In the genomic region with DNA sequence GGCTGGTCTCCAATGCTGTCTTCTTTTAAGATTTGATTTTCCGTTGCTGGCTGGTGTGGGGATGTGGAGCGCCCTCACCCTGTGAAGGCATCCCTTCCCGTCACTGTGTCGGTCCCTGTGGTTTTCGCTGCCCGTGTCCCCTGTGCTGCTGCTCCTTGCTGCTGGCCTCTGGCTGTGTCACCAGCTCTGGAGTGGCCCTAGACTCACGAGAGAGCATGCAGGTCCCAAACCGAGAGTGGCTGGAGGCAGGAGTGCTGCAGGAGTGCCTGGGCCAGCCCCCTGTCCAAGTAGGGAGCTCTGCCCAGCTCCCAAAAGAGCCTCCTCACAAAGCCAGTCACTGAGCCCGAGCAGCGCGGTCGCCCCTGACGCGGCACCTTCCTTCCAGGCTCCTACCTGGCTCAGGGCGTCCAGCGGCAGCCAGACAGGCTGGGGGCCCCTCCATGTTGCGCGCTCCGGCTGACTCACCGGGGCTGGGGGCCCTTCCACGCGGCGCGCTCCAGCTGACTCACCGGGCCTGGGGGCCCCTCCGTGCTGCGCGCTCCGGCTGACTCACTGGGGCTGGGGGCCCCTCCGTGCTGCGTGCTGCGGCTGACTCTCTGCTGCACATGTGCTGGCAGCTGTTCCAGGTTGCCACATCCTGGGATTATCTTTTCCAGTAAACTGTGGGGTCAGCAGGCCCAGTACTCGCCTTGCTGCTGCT, we compare ENCODE assay signal across 8 cellular contexts.
DNase-seq lines count a peak whose midpoint lies in the region; ATAC-seq and TF ChIP-seq lines count a peak whose summit lies in the region.

No MANE protein-coding gene starts in this region.

- CTCF ChIA-PET in RWPE1 (lab: Yijun Ruan, JAX), result no interaction called here

- peak in 1 of 2 experiments; percentile 18; a peak in 1 of 4 replicates for TF ChIP-seq CTCF in GM23338 (conservative IDR thresholded peaks at IDR 0.05; ENCODE audit: low read depth in 2 of 2)
- TF ChIP-seq CTCF in RWPE1 (conservative IDR thresholded peaks at IDR 0.05; ENCODE audit: low read depth), result no peak
- TF ChIP-seq CTCF in foreskin fibroblast (IDR thresholded peaks at IDR 0.05; ENCODE audit: low read depth, low read length), result no peak
- TF ChIP-seq CTCF in retinal pigment epithelial cell (conservative IDR thresholded peaks at IDR 0.05; ENCODE audit: low read depth, low read length), result no peak

- H3K27ac ChIP-seq in GM23338 (ENCODE audit: low read depth), result no peak overlapping the region
- peak overlapping the region; percentile 92 for H3K27ac ChIP-seq in RWPE1

- H3K4me3 Mint-ChIP-seq in GM23338, result no peak overlapping the region
- H3K4me3 Mint-ChIP-seq in stimulated activated naive B cell treated with anti-CD40 and anti-IgM and Interleukin-4, amounts not matched to agents 10 μg/mL and 1 μg/mL and 100 μg/mL, for 72 hours, result no peak overlapping the region
- H3K4me3 Mint-ChIP-seq in activated T-helper 2 cell treated with anti-CD3 and anti-CD28 coated beads, Interferon-gamma antibody, Interleukin-2, Interleukin-4, amounts not matched to agents 10 μg/mL and 5 μg/mL and 100 μg/mL, durations not matched to agents 14 hours and 24 hours and 36 hours (ENCODE audit: low read depth), result no peak overlapping the region

- ATAC-seq in GM23338, result peak; percentile 40
- ATAC-seq in stimulated activated naive B cell treated with anti-CD40 and anti-IgM and Interleukin-4, amounts not matched to agents 10 μg/mL and 1 μg/mL and 100 μg/mL, for 72 hours (replicated peaks), result no peak

- H3K4me1 Mint-ChIP-seq in GM23338, result peaks cover 2% of the 10 kb centered on the region; the same call in 1 of the 3 replicates
- H3K4me1 Mint-ChIP-seq in stimulated activated naive B cell treated with anti-CD40 and anti-IgM and Interleukin-4, amounts not matched to agents 10 μg/mL and 1 μg/mL and 100 μg/mL, for 72 hours, result no peaks in the 10 kb centered on the region
- no peaks in the 10 kb centered on the region for H3K4me1 Mint-ChIP-seq in activated T-helper 2 cell treated with anti-CD3 and anti-CD28 coated beads, Interferon-gamma antibody, Interleukin-2, Interleukin-4, amounts not matched to agents 10 μg/mL and 5 μg/mL and 100 μg/mL, durations not matched to agents 14 hours and 24 hours and 36 hours (ENCODE audit: low read depth)

- H3F3A ChIP-seq in GM23338 (replicated peaks; ENCODE audit: low read depth), result no peaks in the 10 kb centered on the region

- no peaks in the 10 kb centered on the region for H3K9me2 ChIP-seq in GM23338 (ENCODE audit: insufficient read depth)

- intact Hi-C loops in activated T-helper 2 cell treated with anti-CD3 and anti-CD28 coated beads, Interferon-gamma antibody, Interleukin-2, Interleukin-4, amounts not matched to agents 10 μg/mL and 5 μg/mL and 100 μg/mL, durations not matched to agents 14 hours and 24 hours and 36 hours (cut with micrococcal nuclease), result no loop called here

- no peaks in the 10 kb centered on the region for H3K4me1 ChIP-seq in GM23338 (ENCODE audit: insufficient read depth)

- no peak for DNase-seq in GM23338 (ENCODE audit: low spot score)
- DNase-seq in RWPE1 (ENCODE audit: low spot score), result peak; percentile 94
- peak; percentile 99 for DNase-seq in foreskin fibroblast
- peak; percentile 91 for DNase-seq in retinal pigment epithelial cell (ENCODE audit: low read depth)
- DNase-seq in hypothalamus (lab: John Stamatoyannopoulos, UW), result no peak
- DNase-seq in stimulated activated naive B cell treated with anti-CD40 and anti-IgM and Interleukin-4, amounts not matched to agents 10 μg/mL and 1 μg/mL and 100 μg/mL, for 72 hours, result no peak
- DNase-seq in DMS 273 treated with DMSO at 0.1 percent for 48 hours (lab: John Stamatoyannopoulos, UW), result no peak
- DNase-seq in activated T-helper 2 cell treated with anti-CD3 and anti-CD28 coated beads, Interferon-gamma antibody, Interleukin-2, Interleukin-4, amounts not matched to agents 10 μg/mL and 5 μg/mL and 100 μg/mL, durations not matched to agents 14 hours and 24 hours and 36 hours (ENCODE audit: low spot score), result no peak

- H3K4me3 ChIP-seq in GM23338 (no peak overlapping the region), foreskin fibroblast (ENCODE audit: low read depth in 1 of 2, low read length in 2 of 2) (peak overlapping the region; percentile 27 to 51), retinal pigment epithelial cell (ENCODE audit: low read length) (peak overlapping the region; percentile 22)

- H3K27me3 ChIP-seq in GM23338 (ENCODE audit: insufficient read depth), result no peaks in the 10 kb centered on the region

- no peaks in the 10 kb centered on the region for H4K20me1 ChIP-seq in GM23338 (replicated peaks; ENCODE audit: insufficient read depth)

- H3K27ac Mint-ChIP-seq in GM23338, result no peak overlapping the region
- H3K27ac Mint-ChIP-seq in stimulated activated naive B cell treated with anti-CD40 and anti-IgM and Interleukin-4, amounts not matched to agents 10 μg/mL and 1 μg/mL and 100 μg/mL, for 72 hours, result no peak overlapping the region
- H3K27ac Mint-ChIP-seq in activated T-helper 2 cell treated with anti-CD3 and anti-CD28 coated beads, Interferon-gamma antibody, Interleukin-2, Interleukin-4, amounts not matched to agents 10 μg/mL and 5 μg/mL and 100 μg/mL, durations not matched to agents 14 hours and 24 hours and 36 hours, result no peak overlapping the region

- no peaks in the 10 kb centered on the region for H3K36me3 ChIP-seq in GM23338 (ENCODE audit: insufficient read depth)

- POLR2A ChIA-PET in RWPE1 (lab: Yijun Ruan, JAX; ENCODE audit: low non-redundant PET), result no interaction called here

- H3K79me2 ChIP-seq in GM23338 (replicated peaks; ENCODE audit: insufficient read depth), result no peaks in the 10 kb centered on the region

- H2AFZ ChIP-seq in GM23338, result no peak overlapping the region

- H3K9me3 Mint-ChIP-seq in GM23338, result no peaks in the 10 kb centered on the region
- H3K9me3 Mint-ChIP-seq in stimulated activated naive B cell treated with anti-CD40 and anti-IgM and Interleukin-4, amounts not matched to agents 10 μg/mL and 1 μg/mL and 100 μg/mL, for 72 hours, result no peaks in the 10 kb centered on the region
- H3K9me3 Mint-ChIP-seq in activated T-helper 2 cell treated with anti-CD3 and anti-CD28 coated beads, Interferon-gamma antibody, Interleukin-2, Interleukin-4, amounts not matched to agents 10 μg/mL and 5 μg/mL and 100 μg/mL, durations not matched to agents 14 hours and 24 hours and 36 hours, result no peaks in the 10 kb centered on the region

- peaks cover 5% of the 10 kb centered on the region for H3K27me3 Mint-ChIP-seq in GM23338 (ENCODE audit: insufficient read depth, low read depth, poor library complexity)
- H3K27me3 Mint-ChIP-seq in stimulated activated naive B cell treated with anti-CD40 and anti-IgM and Interleukin-4, amounts not matched to agents 10 μg/mL and 1 μg/mL and 100 μg/mL, for 72 hours, result peaks cover 17 to 31% of the 10 kb centered on the region in 2 donors
- peaks cover 5% of the 10 kb centered on the region for H3K27me3 Mint-ChIP-seq in activated T-helper 2 cell treated with anti-CD3 and anti-CD28 coated beads, Interferon-gamma antibody, Interleukin-2, Interleukin-4, amounts not matched to agents 10 μg/mL and 5 μg/mL and 100 μg/mL, durations not matched to agents 14 hours and 24 hours and 36 hours (ENCODE audit: low read depth)

- no peaks in the 10 kb centered on the region for H3K36me3 Mint-ChIP-seq in GM23338 (ENCODE audit: low read depth)
- no peaks in the 10 kb centered on the region for H3K36me3 Mint-ChIP-seq in stimulated activated naive B cell treated with anti-CD40 and anti-IgM and Interleukin-4, amounts not matched to agents 10 μg/mL and 1 μg/mL and 100 μg/mL, for 72 hours
- H3K36me3 Mint-ChIP-seq in activated T-helper 2 cell treated with anti-CD3 and anti-CD28 coated beads, Interferon-gamma antibody, Interleukin-2, Interleukin-4, amounts not matched to agents 10 μg/mL and 5 μg/mL and 100 μg/mL, durations not matched to agents 14 hours and 24 hours and 36 hours (ENCODE audit: low read depth), result no peaks in the 10 kb centered on the region

- H3K4me2 ChIP-seq in GM23338, result no peak overlapping the region

TF ChIP-seq in GM23338, 12 proteins besides CTCF, POLR2A, EP300 and RAD21:
- TF ChIP-seq NANOG (IDR thresholded peaks at IDR 0.05; ENCODE audit: borderline replicate concordance) (no peak), POLR2AphosphoS5 (IDR thresholded peaks at IDR 0.05; ENCODE audit: low read depth) (no peak), EZH2 (IDR thresholded peaks at IDR 0.05; ENCODE audit: low read depth, unreplicated experiment) (no peak)

Comparison
In these comparisons a context has a peak if more than half of its experiments do, and no peak if none do; other contexts are left out.
1. DNase-seq: peak in RWPE1 (single experiment), foreskin fibroblast (2 of 2) and retinal pigment epithelial cell (single experiment); none in GM23338 (single experiment), hypothalamus (0 of 51), stimulated activated naive B cell treated with anti-CD40 and anti-IgM and Interleukin-4, amounts not matched to agents 10 μg/mL and 1 μg/mL and 100 μg/mL, for 72 hours (single experiment), DMS 273 treated with DMSO at 0.1 percent for 48 hours (single experiment) and activated T-helper 2 cell treated with anti-CD3 and anti-CD28 coated beads, Interferon-gamma antibody, Interleukin-2, Interleukin-4, amounts not matched to agents 10 μg/mL and 5 μg/mL and 100 μg/mL, durations not matched to agents 14 hours and 24 hours and 36 hours (single experiment).